Comparison of ENCODE assay signal across 9 cellular contexts in the genomic region with DNA sequence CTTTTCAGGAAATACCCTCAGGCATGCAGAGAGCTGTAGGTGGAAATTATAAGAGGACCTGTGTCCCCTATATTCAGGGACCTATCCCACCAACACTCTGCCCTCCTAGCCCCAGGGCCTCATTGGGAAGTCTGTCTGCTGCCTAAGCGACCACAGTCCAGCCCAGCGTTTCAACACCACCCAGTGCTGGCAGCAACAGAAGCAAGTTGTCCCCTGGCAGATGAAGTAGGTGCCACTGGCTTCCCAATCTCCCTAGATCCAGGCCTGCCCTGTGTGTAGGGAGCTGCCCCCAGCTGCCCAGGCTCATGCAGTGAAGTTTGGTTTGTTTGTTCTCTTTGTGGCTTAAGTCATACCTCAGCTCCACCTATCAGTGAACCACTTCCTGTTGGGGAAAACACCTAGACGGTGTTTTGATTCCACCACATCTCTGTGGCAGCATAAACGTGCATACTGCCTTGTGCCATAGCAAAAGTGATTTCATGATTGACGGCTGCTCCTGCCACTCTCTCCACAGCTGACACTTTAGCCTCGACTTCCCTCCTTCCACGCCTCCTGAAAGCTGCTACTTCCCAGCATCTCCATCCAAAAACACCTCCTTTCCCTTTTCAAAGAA. TPM values are rescaled to one million over a fixed set of nuclear protein-coding genes. Genes with fewer than 3 reads are reported as not detected.
DNase-seq lines count a peak whose midpoint lies in the region; ATAC-seq, FAIRE-seq and TF ChIP-seq lines count a peak whose summit lies in the region.
"Had no signal": no experiment of that assay in that cellular context is flagged by ENCODE, and none has a peak within 500 bp of the region (broad histone marks: within the 10 kb centered on the region; RNA-seq: fewer than 3 reads in every experiment).

No MANE protein-coding gene starts in this region.

- H3K9me3 ChIP-seq in A549 = no peaks in the 10 kb centered on the region
- no peaks in the 10 kb centered on the region for H3K9me3 ChIP-seq in body of pancreas

- 45% methylated on average over 7 of the region's 7 CpGs for WGBS in A549 (ENCODE audit: missing lambda C conversion rate)
- WGBS in body of pancreas, 2 donors = 33 to 35% methylated on average over 7 of the region's 7 CpGs

- peak overlapping the region; percentile 3; the same call in 2 of the 3 replicates for H3K4me2 ChIP-seq in A549

- FAIRE-seq in A549 (lab: Jason Lieb, UNC) = no peak

- peak; percentile 37 to 52 for DNase-seq in A549 (ENCODE audit: low read depth in 1 of 2, low spot score in 1 of 2)
- DNase-seq in T-helper 1 cell = peak; percentile 31 to 92 (median 67)
- peak; percentile 61 to 85 (median 74) for DNase-seq in body of pancreas
- DNase-seq in stimulated activated CD4-positive, alpha-beta T cell treated with anti-CD3 and anti-CD28 coated beads, Interleukin-12 subunit alpha, Interleukin-12 subunit beta, amount 100 ng/mL, for 24 hours (ENCODE audit: low read depth in 2 of 2) = peak; percentile 33 to 49
- DNase-seq in NCI-H524 treated with DMSO at 0.1 percent for 48 hours (lab: John Stamatoyannopoulos, UW) = no peak
- no peak for DNase-seq in NOMO-1 treated with DMSO at 0.1 percent for 48 hours (lab: John Stamatoyannopoulos, UW; ENCODE audit: unreplicated experiment)

- no peak overlapping the region for H3K4me3 ChIP-seq in A549
- H3K4me3 ChIP-seq in body of pancreas = no peak overlapping the region

- no peaks in the 10 kb centered on the region for H3K36me3 ChIP-seq in body of pancreas (replicated peaks in 1 of 2; ENCODE audit: insufficient read depth in 1 of 2, low read depth in 2 of 2)

- H3K4me1 ChIP-seq in A549 (peaks cover 6% of the 10 kb centered on the region), body of pancreas (peaks cover 33% of the 10 kb centered on the region)

- TF ChIP-seq POLR2A in A549 (IDR thresholded peaks at IDR 0.05; ENCODE audit: low read length) = no peak
- TF ChIP-seq POLR2A in body of pancreas (IDR thresholded peaks at IDR 0.05) = peak; percentile 35 to 77 (median 73)

- no peaks in the 10 kb centered on the region for H3K27me3 ChIP-seq in body of pancreas

- CTCF ChIA-PET in A549 (lab: Yijun Ruan, JAX) = interaction anchor here (0.9 to 7.3 kb wide), 5 partner anchors 14 to 86 kb away, joined by 3 to 53 read pairs (median 4); a partner anchor contains a TSS

- TF ChIP-seq CTCF in A549 (IDR thresholded peaks at IDR 0.05) (no peak), body of pancreas (IDR thresholded peaks at IDR 0.05) (no peak)

- TF ChIP-seq EP300 in A549 (IDR thresholded peaks at IDR 0.05) = no peak

- intact Hi-C loops in body of pancreas (cut with DNase I) = no loop called here

- POLR2A ChIA-PET in A549 (lab: Yijun Ruan, JAX) = no interaction called here

- no peak for TF ChIP-seq RAD21 in A549 (conservative IDR thresholded peaks at IDR 0.05 in 1 of 2, IDR thresholded peaks at IDR 0.05 in 1 of 2)

- ATAC-seq in A549 (peak; percentile 82 to 85), GM19324 (IDR thresholded peaks at IDR 0.05; ENCODE audit: low FRiP score, unreplicated experiment) (peak; percentile 99), HG03196 (IDR thresholded peaks at IDR 0.05; ENCODE audit: unreplicated experiment) (peak; percentile 100), body of pancreas (peak; percentile 98)

- H3K27ac ChIP-seq in A549 (peak overlapping the region in 1 of 2 experiments; percentile 18; a peak in 1 of 6 replicates), body of pancreas (peak overlapping the region; percentile 78 to 84 (median 82))

TF ChIP-seq in A549, 52 proteins besides CTCF, POLR2A, EP300 and RAD21:
- TF ChIP-seq MAZ (IDR thresholded peaks at IDR 0.05; ENCODE audit: borderline replicate concordance, low read depth, low read length) (no peak), NR3C1 (IDR thresholded peaks at IDR 0.05) (no peak), HOXA7 (CRISPR knock-in tag; IDR thresholded peaks at IDR 0.05) (no peak), FOSL2 (IDR thresholded peaks at IDR 0.05) (no peak), FOSL2 (CRISPR knock-in tag; IDR thresholded peaks at IDR 0.05) (no peak), ZFP36 (IDR thresholded peaks at IDR 0.05; ENCODE audit: borderline replicate concordance, partially characterized antibody) (no peak), ESRRA (IDR thresholded peaks at IDR 0.05; ENCODE audit: borderline replicate concordance, low read length) (no peak), JUNB (IDR thresholded peaks at IDR 0.05) (no peak)
TF ChIP-seq in A549: peak in this region for 0.

RNA-seq across cellular contexts. Expression of a gene that starts 8.1 kb away (rescaled TPM):
- polyA plus RNA-seq in A549 (2011; rRNA removed) (0.93 and 1.00 TPM in 2 replicates), A549 (2017; fragmentation: RNase III; extraction: RNeasy Plus Mini Kit Qiagen cat#74134 plus additional on column Dnase treatment) (0.10 to 0.32 TPM (median 0.24 TPM) in 3 replicates)
- polyA plus RNA-seq in A549 (2012; cell fraction: cytosol; rRNA removed) = 0.30 and 0.34 TPM in 2 replicates
- 0.61 and 0.64 TPM in 2 replicates for polyA plus RNA-seq in A549 (2012; cell fraction: nucleus; rRNA removed)
- 0.29 TPM in 1 of 2 replicates, not detected in the other for polyA minus RNA-seq in A549 (2011; rRNA and poly(A)+ RNA removed)
- 100 to 1,000 TPM; 138 to 153 TPM for total RNA-seq in body of pancreas

RNA-seq across cellular contexts. Expression of a gene that starts 14.9 kb away (rescaled TPM):
- polyA plus RNA-seq in A549 (2011; rRNA removed) = 9.5 and 12.4 TPM in 2 replicates
- 6.0 and 7.3 TPM in 2 replicates for polyA plus RNA-seq in A549 (2012; cell fraction: cytosol; rRNA removed)
- polyA plus RNA-seq in A549 (2012; cell fraction: nucleus; rRNA removed) = 45.6 and 50.6 TPM in 2 replicates
- polyA plus RNA-seq in A549 (2017; fragmentation: RNase III; extraction: RNeasy Plus Mini Kit Qiagen cat#74134 plus additional on column Dnase treatment) = 6.9 to 7.5 TPM (median 7.4 TPM) in 3 replicates
- polyA minus RNA-seq in A549 (2011; rRNA and poly(A)+ RNA removed) = 16.4 and 25.5 TPM in 2 replicates
- 100 to 1,000 TPM; 129 to 217 TPM for total RNA-seq in body of pancreas

RNA-seq across cellular contexts. Expression of a gene that starts 27.0 kb away (rescaled TPM):
- polyA plus RNA-seq in A549 (2011; rRNA removed) = 45.4 and 45.8 TPM in 2 replicates
- 74.5 and 87.9 TPM in 2 replicates for polyA plus RNA-seq in A549 (2012; cell fraction: cytosol; rRNA removed)
- 120 and 161 TPM in 2 replicates for polyA plus RNA-seq in A549 (2012; cell fraction: nucleus; rRNA removed)
- polyA plus RNA-seq in A549 (2017; fragmentation: RNase III; extraction: RNeasy Plus Mini Kit Qiagen cat#74134 plus additional on column Dnase treatment) = 48.1 to 56.3 TPM (median 50.5 TPM) in 3 replicates
- polyA minus RNA-seq in A549 (2011; rRNA and poly(A)+ RNA removed) = 48.0 and 55.9 TPM in 2 replicates
- 10 to 100 TPM; 34.2 to 52.4 TPM for total RNA-seq in body of pancreas

RNA-seq across cellular contexts. Expression of a gene that starts 44.0 kb away (rescaled TPM):
- polyA plus RNA-seq in A549 (2011; rRNA removed) = 0.08 TPM in 1 of 2 replicates, not detected in the other
- polyA plus RNA-seq in A549 (2012; cell fraction: cytosol; rRNA removed) = 0.04 and 0.07 TPM in 2 replicates
- 0.05 TPM in 1 of 2 replicates, not detected in the other for polyA plus RNA-seq in A549 (2012; cell fraction: nucleus; rRNA removed)
- not detected in 3 replicates for polyA plus RNA-seq in A549 (2017; fragmentation: RNase III; extraction: RNeasy Plus Mini Kit Qiagen cat#74134 plus additional on column Dnase treatment)
- polyA minus RNA-seq in A549 (2011; rRNA and poly(A)+ RNA removed) = not detected in 2 replicates
- total RNA-seq in body of pancreas = 1 to 10 TPM in 1 of 2 donors, under 1 TPM in 1; 0.99 to 8.0 TPM
- polyA plus RNA-seq: esophagus had no signal

Comparison
In these comparisons a context has a peak if more than half of its experiments do, and no peak if none do; other contexts are left out.
1. DNase-seq: peak in A549 (2 of 2), T-helper 1 cell (5 of 5), body of pancreas (4 of 4) and stimulated activated CD4-positive, alpha-beta T cell treated with anti-CD3 and anti-CD28 coated beads, Interleukin-12 subunit alpha, Interleukin-12 subunit beta, amount 100 ng/mL, for 24 hours (2 of 2); none in NCI-H524 treated with DMSO at 0.1 percent for 48 hours (single experiment) and NOMO-1 treated with DMSO at 0.1 percent for 48 hours (single experiment).
2. Peak in every context shown above with its lines, with median percentiles within 50 percentile points of each other: ATAC-seq.